ENCODE assay signal across 1 cellular context in the genomic region with DNA sequence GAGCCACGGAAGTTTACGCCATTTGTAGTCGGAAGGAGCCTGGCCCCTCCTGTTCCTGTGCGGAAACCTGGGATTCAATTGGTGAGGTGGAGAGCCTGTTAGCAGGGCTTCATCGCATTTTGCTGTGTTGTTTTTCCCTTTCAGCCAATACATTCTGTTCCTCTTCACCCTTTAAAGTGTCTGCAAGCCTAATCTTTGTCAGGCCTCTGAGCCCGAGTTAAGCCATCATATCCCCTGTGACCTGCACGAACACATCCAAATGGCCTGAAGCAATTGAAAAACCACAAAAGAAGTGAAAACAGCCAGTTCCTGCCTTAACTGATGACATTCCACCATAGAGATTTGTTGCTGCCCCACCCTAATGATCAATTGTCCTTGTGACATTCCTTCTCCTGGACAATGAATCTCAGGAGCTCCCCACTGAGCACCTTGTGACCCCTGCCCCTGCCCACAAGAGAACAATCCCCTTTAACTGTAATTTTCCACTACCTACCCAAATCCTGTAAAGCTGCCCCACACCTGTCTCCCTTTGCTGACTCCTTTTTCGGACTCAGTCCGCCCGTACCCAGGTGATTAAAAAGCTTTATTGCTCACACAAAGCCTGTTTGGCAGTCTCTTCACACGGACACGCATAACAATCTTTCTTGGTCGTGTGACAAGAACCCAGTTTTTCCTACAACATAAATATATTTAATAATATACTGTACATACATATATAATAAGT.
TF ChIP-seq lines count a peak whose summit lies in the region.

No MANE protein-coding gene starts in this region.

TF ChIP-seq in SK-N-SH, 30 proteins besides CTCF, POLR2A, EP300 and RAD21:
- TF ChIP-seq FOXM1 (IDR thresholded peaks at IDR 0.05; ENCODE audit: low read depth) (no peak), RCOR1 (IDR thresholded peaks at IDR 0.05; ENCODE audit: low read length) (no peak), USF1 (IDR thresholded peaks at IDR 0.05; ENCODE audit: borderline replicate concordance, low read depth) (no peak), TEAD4 (IDR thresholded peaks at IDR 0.05; ENCODE audit: borderline replicate concordance, insufficient read depth) (no peak), SMC3 (IDR thresholded peaks at IDR 0.05; ENCODE audit: low read depth, low read length) (no peak), SIN3A (IDR thresholded peaks at IDR 0.05; ENCODE audit: borderline replicate concordance, low read depth, low read length) (no peak), MAX (IDR thresholded peaks at IDR 0.05; ENCODE audit: low read depth) (no peak), EZH2phosphoT487 (IDR thresholded peaks at IDR 0.05; ENCODE audit: borderline replicate concordance, low read depth) (no peak), RXRA (IDR thresholded peaks at IDR 0.05; ENCODE audit: borderline replicate concordance, low read depth) (no peak), RFX5 (IDR thresholded peaks at IDR 0.05; ENCODE audit: low read length) (no peak), FOSL2 (IDR thresholded peaks at IDR 0.05; ENCODE audit: borderline replicate concordance, low read depth) (no peak), GABPA (IDR thresholded peaks at IDR 0.05; ENCODE audit: low read depth) (no peak), YY1 (IDR thresholded peaks at IDR 0.05; ENCODE audit: low read depth) (no peak), MEF2A (IDR thresholded peaks at IDR 0.05; ENCODE audit: borderline replicate concordance, low read depth) (no peak), POLR2AphosphoS5 (IDR thresholded peaks at IDR 0.05; ENCODE audit: low read depth, low read length) (no peak), JUND (IDR thresholded peaks at IDR 0.05) (no peak)
- TF ChIP-seq, protein P1, sequence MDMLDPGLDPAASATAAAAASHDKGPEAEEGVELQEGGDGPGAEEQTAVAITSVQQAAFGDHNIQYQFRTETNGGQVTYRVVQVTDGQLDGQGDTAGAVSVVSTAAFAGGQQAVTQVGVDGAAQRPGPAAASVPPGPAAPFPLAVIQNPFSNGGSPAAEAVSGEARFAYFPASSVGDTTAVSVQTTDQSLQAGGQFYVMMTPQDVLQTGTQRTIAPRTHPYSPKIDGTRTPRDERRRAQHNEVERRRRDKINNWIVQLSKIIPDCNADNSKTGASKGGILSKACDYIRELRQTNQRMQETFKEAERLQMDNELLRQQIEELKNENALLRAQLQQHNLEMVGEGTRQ (IDR thresholded peaks at IDR 0.05; ENCODE audit: borderline replicate concordance, low read depth, low read length), result no peak
